ENCODE assay signal across 8 cellular contexts in the genomic region with DNA sequence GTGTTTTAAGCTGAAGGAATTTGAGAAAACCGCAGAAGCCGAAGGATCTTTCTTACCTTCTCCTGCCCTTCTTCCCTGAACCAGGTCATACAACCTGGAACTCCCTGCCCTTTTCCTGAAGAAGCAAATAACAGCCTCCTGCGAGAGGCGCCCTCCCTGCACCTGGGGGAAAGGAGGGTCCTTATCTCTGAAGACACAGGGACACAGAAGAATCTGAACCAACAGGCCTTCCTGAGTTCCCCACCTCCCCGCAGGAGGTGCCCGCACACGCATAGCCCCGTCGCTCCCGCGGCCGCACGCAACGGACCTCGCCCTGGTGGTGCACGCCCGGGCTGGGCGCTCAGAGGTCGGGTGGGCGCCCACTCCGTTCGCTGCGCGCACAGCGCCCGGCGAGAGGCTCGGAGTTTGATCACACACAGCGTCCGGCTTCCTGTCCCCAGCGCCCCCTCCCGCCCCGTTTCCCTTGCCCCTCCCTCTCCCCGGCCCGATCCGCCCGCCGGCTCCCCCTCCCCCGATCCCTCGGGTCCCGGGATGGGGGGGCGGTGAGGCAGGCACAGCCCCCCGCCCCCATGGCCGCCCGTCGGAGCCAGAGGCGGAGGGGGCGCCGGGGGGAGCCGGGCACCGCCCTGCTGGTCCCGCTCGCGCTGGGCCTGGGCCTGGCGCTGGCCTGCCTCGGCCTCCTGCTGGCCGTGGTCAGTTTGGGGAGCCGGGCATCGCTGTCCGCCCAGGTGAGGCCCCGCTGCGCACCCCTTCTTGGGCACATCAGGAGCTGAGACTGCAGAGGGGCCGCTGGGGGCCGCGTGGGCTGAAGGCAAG. TPM values are rescaled to one million over a fixed set of nuclear protein-coding genes. Genes with fewer than 3 reads are reported as not detected.
A peak's percentile ranks its signal among the peaks of the same experiment; 100 is the strongest.
DNase-seq lines count a peak whose midpoint lies in the region; ATAC-seq, FAIRE-seq and TF ChIP-seq lines count a peak whose summit lies in the region.

A gene with protein sequence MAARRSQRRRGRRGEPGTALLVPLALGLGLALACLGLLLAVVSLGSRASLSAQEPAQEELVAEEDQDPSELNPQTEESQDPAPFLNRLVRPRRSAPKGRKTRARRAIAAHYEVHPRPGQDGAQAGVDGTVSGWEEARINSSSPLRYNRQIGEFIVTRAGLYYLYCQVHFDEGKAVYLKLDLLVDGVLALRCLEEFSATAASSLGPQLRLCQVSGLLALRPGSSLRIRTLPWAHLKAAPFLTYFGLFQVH (plus strand): TSS at position 474 of the 816 bp plus-strand sequence. CDS start 96 bp downstream, at position 570.

- H3K9me3 Mint-ChIP-seq in activated naive CD8-positive, alpha-beta T cell (ENCODE audit: low read depth) = no peaks in the 10 kb centered on the region

- no peaks in the 10 kb centered on the region for H3K9me2 ChIP-seq in PC-3 (replicated peaks; ENCODE audit: low read length)

- no peak for FAIRE-seq in pancreas (lab: Jason Lieb, UNC)

- no TSS peak for BruUV-seq in PC-3 (replicated peaks; lab: Mats Ljungman, UMichigan)

- H3K27me3 ChIP-seq in PC-3 (ENCODE audit: low read length) (no peaks in the 10 kb centered on the region), heart left ventricle (no peaks in the 10 kb centered on the region), pancreas (no peaks in the 10 kb centered on the region)

- ATAC-seq in PC-3 (peak; percentile 81), heart left ventricle (peak; percentile 55 to 89 (median 86)), pancreas (peak; percentile 82 to 88 (median 84)), HG02981 (IDR thresholded peaks at IDR 0.05; ENCODE audit: unreplicated experiment) (no peak)

- 2 to 4% (median 2%) methylated on average over 35 to 65 of the region's 65 CpGs for WGBS in heart left ventricle, 4 donors
- 0 to 1% methylated on average over 51 to 65 of the region's 65 CpGs for WGBS in pancreas, 2 donors

- CTCF ChIA-PET in PC-3 (lab: Charles Lee) = no interaction called here

- no peaks in the 10 kb centered on the region for H3F3A ChIP-seq in PC-3 (ENCODE audit: low read length, unreplicated experiment)

- in situ Hi-C loops in G401 (cut with HindIII; ENCODE audit: low sequenced_read_pairs) = no loop called here

- TF ChIP-seq POLR2A in heart left ventricle (IDR thresholded peaks at IDR 0.05) = peak in 1 of 2 donors; percentile 61

- peak within 1 kb of the TSS; percentile 63 for H3K9ac ChIP-seq in PC-3 (ENCODE audit: low read length)

- peak within 1 kb of the TSS; percentile 90 for H2AFZ ChIP-seq in PC-3 (ENCODE audit: low read length)

- peak within 1 kb of the TSS; percentile 98 for H3K4me2 ChIP-seq in PC-3 (ENCODE audit: low read length)

- TF ChIP-seq CTCF in PC-3 (conservative IDR thresholded peaks at IDR 0.05; ENCODE audit: low read depth, low read length) (no peak), heart left ventricle (IDR thresholded peaks at IDR 0.05) (peak in 6 of 12 donors; percentile 4 to 41 (median 25)), pancreas (IDR thresholded peaks at IDR 0.05) (no peak)

- DNase-seq in G401 (ENCODE audit: low spot score) = peak; percentile 52
- DNase-seq in PC-3 = peak; percentile 31
- DNase-seq in heart left ventricle = peak; percentile 68 to 89 (median 87)
- DNase-seq in pancreas = peak; percentile 49 to 84 (median 66)
- no peak for DNase-seq in dedifferentiated amniotic fluid mesenchymal stem cell (ENCODE audit: extremely low spot score)
- DNase-seq in HUDEP-2 (lab: John Stamatoyannopoulos, UW; ENCODE audit: unreplicated experiment in 76 of 76) = no peak

- H3K4me3 ChIP-seq in PC-3 (ENCODE audit: low read length) (peak within 1 kb of the TSS; percentile 87), heart left ventricle (peak within 1 kb of the TSS; percentile 41 to 96 (median 74)), pancreas (peak within 1 kb of the TSS; percentile 56 to 77 (median 72))

- H3K27ac Mint-ChIP-seq in activated naive CD8-positive, alpha-beta T cell = peak within 1 kb of the TSS; percentile 87

- H3K4me1 ChIP-seq in PC-3 (ENCODE audit: insufficient read depth, low read length) = peaks cover 9% of the 10 kb centered on the region; the same call in 1 of the 2 replicates
- peaks cover 0 to 54% (median 20%) of the 10 kb centered on the region in 12 donors for H3K4me1 ChIP-seq in heart left ventricle
- H3K4me1 ChIP-seq in pancreas = no peaks in the 10 kb centered on the region

- H3K36me3 ChIP-seq in PC-3 (ENCODE audit: low read depth, low read length) (no peaks in the 10 kb centered on the region), heart left ventricle (peaks cover 0 to 19% (median 6%) of the 10 kb centered on the region in 9 donors), pancreas (no peaks in the 10 kb centered on the region)

- H3K4me3 Mint-ChIP-seq in activated naive CD8-positive, alpha-beta T cell = peak within 1 kb of the TSS; percentile 90

- POLR2A ChIA-PET in PC-3 (lab: Charles Lee; ENCODE audit: unreplicated experiment) = no interaction called here

- no peaks in the 10 kb centered on the region for H3K36me3 Mint-ChIP-seq in activated naive CD8-positive, alpha-beta T cell

- no peaks in the 10 kb centered on the region for H3K79me2 ChIP-seq in PC-3 (ENCODE audit: low read length)

- no peaks in the 10 kb centered on the region for H4K20me1 ChIP-seq in PC-3 (ENCODE audit: low read length)

- H3K9me3 ChIP-seq in PC-3 (ENCODE audit: low read length) = no peaks in the 10 kb centered on the region
- H3K9me3 ChIP-seq in heart left ventricle = no peaks in the 10 kb centered on the region
- no peaks in the 10 kb centered on the region for H3K9me3 ChIP-seq in pancreas

- peaks cover 52% of the 10 kb centered on the region for H3K4me1 Mint-ChIP-seq in activated naive CD8-positive, alpha-beta T cell (ENCODE audit: low read depth)

- no peaks in the 10 kb centered on the region for H3K27me3 Mint-ChIP-seq in activated naive CD8-positive, alpha-beta T cell

- intact Hi-C loops in PC-3 (cut with micrococcal nuclease) (no loop called here), heart left ventricle (cut with DNase I) (no loop called here), pancreas (cut with DNase I) (no loop called here)

- H3K27ac ChIP-seq in PC-3 (ENCODE audit: low read length) = no peak within 1 kb of the TSS
- peak within 1 kb of the TSS; percentile 75 to 98 (median 95) for H3K27ac ChIP-seq in heart left ventricle
- H3K27ac ChIP-seq in pancreas = peak within 1 kb of the TSS; percentile 44 to 73 (median 58)

RNA-seq across cellular contexts. Expression of the gene that starts here (rescaled TPM):
- not detected in 2 replicates for total RNA-seq in G401 (2014; rRNA removed; shearing (Covaris generic))
- total RNA-seq in PC-3 (2014; rRNA removed) = 15.2 and 24.2 TPM in 2 replicates
- 10 to 100 TPM; 20.3 to 49.5 (median 35.1) TPM for total RNA-seq in heart left ventricle
- polyA plus RNA-seq in heart left ventricle = 10 to 100 TPM; 19.6 to 36.8 TPM
- 10 to 100 TPM; 11.0 to 21.2 (median 12.7) TPM for total RNA-seq in pancreas
- polyA plus RNA-seq in pancreas = 10 to 100 TPM; 24.2 to 27.7 TPM

Comparison
In these comparisons a context has a peak if more than half of its experiments do, and no peak if none do; other contexts are left out.
1. RNA of the gene that starts here (total RNA-seq): 20.3 to 49.5 TPM in heart left ventricle, 15.2 to 24.2 TPM in PC-3 and 11.0 to 21.2 TPM in pancreas; not detected in G401; every median in the first group is over 10 times any median in the second.
2. Peak in DNase-seq in G401; RNA of the gene not detected or under 1 TPM.
3. DNase-seq: peak in PC-3 (single experiment), heart left ventricle (5 of 5) and pancreas (6 of 6); none in dedifferentiated amniotic fluid mesenchymal stem cell (single experiment) and HUDEP-2 (0 of 76).
4. Peak in every context shown above with its lines, with median percentiles within 50 percentile points of each other: H3K4me3 ChIP-seq.